Comparison of ENCODE assay signal across 8 cellular contexts in genomic region chr6:42136508-42137191, GRCh38.
A peak's percentile ranks its signal among the peaks of the same experiment; 100 is the strongest.
DNase-seq lines count a peak whose midpoint lies in the region; ATAC-seq lines count a peak whose summit lies in the region.

No MANE protein-coding gene starts in this region.

- H3K27ac ChIP-seq in HUES6 (ENCODE audit: low read depth, low read length), result peak overlapping the region; percentile 93

- no peak for ATAC-seq in HG02610 (IDR thresholded peaks at IDR 0.05; ENCODE audit: unreplicated experiment)
- no peak for ATAC-seq in HG03460 (IDR thresholded peaks at IDR 0.05; ENCODE audit: unreplicated experiment)

- peak overlapping the region; percentile 79 for H3K9ac ChIP-seq in HUES6 (ENCODE audit: low read length)

- no peaks in the 10 kb centered on the region for H3K9me3 ChIP-seq in HUES6 (ENCODE audit: control insufficient read depth, insufficient read depth, low read depth, low read length)

- H3K36me3 ChIP-seq in HUES6 (ENCODE audit: control insufficient read depth, insufficient read depth, low read length), result peaks cover 18% of the 10 kb centered on the region

- H3K27me3 ChIP-seq in HUES6 (ENCODE audit: control insufficient read depth, insufficient read depth, low read length), result no peaks in the 10 kb centered on the region

- H3K4me1 ChIP-seq in HUES6 (ENCODE audit: control insufficient read depth, insufficient read depth, low read length), result peaks cover 73% of the 10 kb centered on the region

- H3K4me3 ChIP-seq in HUES6 (ENCODE audit: low read depth, low read length), result peak overlapping the region; percentile 29; the same call in 1 of the 2 replicates

- DNase-seq in GM03348 (ENCODE audit: low spot score) (peak; percentile 70), iPS DF 4.7 (ENCODE audit: extremely low read depth, low spot score) (peak; percentile 83)
- DNase-seq in activated CD8-positive, alpha-beta memory T cell treated with anti-CD3 and anti-CD28 coated beads for 48 hours (ENCODE audit: low read depth in 2 of 3, low spot score in 2 of 3), result peak in 2 of 3 experiments; percentile 12 to 17
- peak; percentile 29 to 34 for DNase-seq in stimulated activated CD8-positive, alpha-beta memory T cell treated with anti-CD3 and anti-CD28 coated beads, Interleukin-2, amount 100 ng/mL, for 48 hours (ENCODE audit: low read depth in 2 of 2)
- DNase-seq in activated effector memory CD4-positive, alpha-beta T cell treated with anti-CD3 and anti-CD28 coated beads, Interleukin-2, amount 50 U/mL, for 16 hours, result no peak
